ENCODE assay signal across 1 cellular context in genomic region chr2:74482801-74483674, GRCh38.
TF ChIP-seq lines count a peak whose summit lies in the region.

Gene CCDC142 (minus strand): TSS chr2:74482998. CDS start chr2:74482837, 161 bp downstream.
Gene TTC31 (plus strand): TSS chr2:74483081. CDS start chr2:74483096, 15 bp downstream.

TF ChIP-seq in HepG2, 621 proteins besides CTCF, POLR2A, EP300 and RAD21 (continued from another document and continues in another):
- TF ChIP-seq AKNA (CRISPR knock-in tag; IDR thresholded peaks at IDR 0.05; ENCODE audit: borderline replicate concordance) (no peak), HOXA5 (CRISPR knock-in tag; IDR thresholded peaks at IDR 0.05) (peak; percentile 83), FOXK2 (IDR thresholded peaks at IDR 0.05) (no peak), ERF (CRISPR knock-in tag; IDR thresholded peaks at IDR 0.05) (peak; percentile 77), ZNF564 (CRISPR knock-in tag; IDR thresholded peaks at IDR 0.05) (peak; percentile 79; the same call in 1 of the 2 replicates), HNRNPLL (IDR thresholded peaks at IDR 0.05; ENCODE audit: low read depth, low read length, poor library complexity, severe bottlenecking) (peak; percentile 71), ARNTL (CRISPR knock-in tag; IDR thresholded peaks at IDR 0.05) (peak; percentile 47; the same call in 1 of the 2 replicates), KLF11 (CRISPR knock-in tag; IDR thresholded peaks at IDR 0.05) (peak; percentile 25), NFIC (IDR thresholded peaks at IDR 0.05; ENCODE audit: low read length) (no peak), BORCS8-MEF2B (CRISPR knock-in tag; IDR thresholded peaks at IDR 0.05) (peak; percentile 79), TRAFD1 (CRISPR knock-in tag; IDR thresholded peaks at IDR 0.05; ENCODE audit: borderline replicate concordance) (peak; percentile 10; the same call in 1 of the 2 replicates), KAT7 (CRISPR knock-in tag; IDR thresholded peaks at IDR 0.05; ENCODE audit: borderline replicate concordance) (peak; percentile 93; the same call in 1 of the 2 replicates), KDM4B (CRISPR knock-in tag; IDR thresholded peaks at IDR 0.05) (peak; percentile 17; the same call in 1 of the 2 replicates), GLI4 (CRISPR knock-in tag; IDR thresholded peaks at IDR 0.05; ENCODE audit: borderline replicate concordance) (peak; percentile 95; the same call in 1 of the 2 replicates), CREM (IDR thresholded peaks at IDR 0.05) (peak; percentile 98), CREM (CRISPR knock-in tag; IDR thresholded peaks at IDR 0.05) (no peak), ZBTB21 (CRISPR knock-in tag; IDR thresholded peaks at IDR 0.05) (no peak; the same call in 1 of the 2 replicates), HCFC1 (IDR thresholded peaks at IDR 0.05; ENCODE audit: low read depth, low read length) (peak; percentile 89), ZNF720 (CRISPR knock-in tag; IDR thresholded peaks at IDR 0.05) (no peak), ZNF335 (CRISPR knock-in tag; IDR thresholded peaks at IDR 0.05) (peak; percentile 93), ONECUT2 (CRISPR knock-in tag; IDR thresholded peaks at IDR 0.05) (no peak), ZNF572 (CRISPR knock-in tag; IDR thresholded peaks at IDR 0.05) (peak; percentile 83; the same call in 1 of the 2 replicates), ZNF160 (CRISPR knock-in tag; IDR thresholded peaks at IDR 0.05) (0 out of 2 replicates have a peak, but pooled peaks have one; percentile 2), MED1 (CRISPR knock-in tag; IDR thresholded peaks at IDR 0.05) (peak; percentile 75), MTA3 (CRISPR knock-in tag; IDR thresholded peaks at IDR 0.05) (no peak), ZMYM2 (CRISPR knock-in tag; IDR thresholded peaks at IDR 0.05) (no peak), PATZ1 (CRISPR knock-in tag; IDR thresholded peaks at IDR 0.05) (peak; percentile 53; the same call in 1 of the 2 replicates), SP5 (CRISPR knock-in tag; IDR thresholded peaks at IDR 0.05; ENCODE audit: borderline replicate concordance, low read depth) (peak; percentile 83), ZNF354B (CRISPR knock-in tag; IDR thresholded peaks at IDR 0.05) (0 out of 2 replicates have a peak, but pooled peaks have one; percentile 69), PHF5A (CRISPR knock-in tag; IDR thresholded peaks at IDR 0.05; ENCODE audit: low read depth, unreplicated experiment) (peak; percentile 71)
- TF ChIP-seq, protein P1, sequence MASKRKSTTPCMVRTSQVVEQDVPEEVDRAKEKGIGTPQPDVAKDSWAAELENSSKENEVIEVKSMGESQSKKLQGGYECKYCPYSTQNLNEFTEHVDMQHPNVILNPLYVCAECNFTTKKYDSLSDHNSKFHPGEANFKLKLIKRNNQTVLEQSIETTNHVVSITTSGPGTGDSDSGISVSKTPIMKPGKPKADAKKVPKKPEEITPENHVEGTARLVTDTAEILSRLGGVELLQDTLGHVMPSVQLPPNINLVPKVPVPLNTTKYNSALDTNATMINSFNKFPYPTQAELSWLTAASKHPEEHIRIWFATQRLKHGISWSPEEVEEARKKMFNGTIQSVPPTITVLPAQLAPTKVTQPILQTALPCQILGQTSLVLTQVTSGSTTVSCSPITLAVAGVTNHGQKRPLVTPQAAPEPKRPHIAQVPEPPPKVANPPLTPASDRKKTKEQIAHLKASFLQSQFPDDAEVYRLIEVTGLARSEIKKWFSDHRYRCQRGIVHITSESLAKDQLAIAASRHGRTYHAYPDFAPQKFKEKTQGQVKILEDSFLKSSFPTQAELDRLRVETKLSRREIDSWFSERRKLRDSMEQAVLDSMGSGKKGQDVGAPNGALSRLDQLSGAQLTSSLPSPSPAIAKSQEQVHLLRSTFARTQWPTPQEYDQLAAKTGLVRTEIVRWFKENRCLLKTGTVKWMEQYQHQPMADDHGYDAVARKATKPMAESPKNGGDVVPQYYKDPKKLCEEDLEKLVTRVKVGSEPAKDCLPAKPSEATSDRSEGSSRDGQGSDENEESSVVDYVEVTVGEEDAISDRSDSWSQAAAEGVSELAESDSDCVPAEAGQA (IDR thresholded peaks at IDR 0.05; ENCODE audit: low read depth) = peak; percentile 92
- TF ChIP-seq, protein P1 (CRISPR knock-in tag; IDR thresholded peaks at IDR 0.05; ENCODE audit: borderline replicate concordance) = no peak
- TF ChIP-seq, protein P2, sequence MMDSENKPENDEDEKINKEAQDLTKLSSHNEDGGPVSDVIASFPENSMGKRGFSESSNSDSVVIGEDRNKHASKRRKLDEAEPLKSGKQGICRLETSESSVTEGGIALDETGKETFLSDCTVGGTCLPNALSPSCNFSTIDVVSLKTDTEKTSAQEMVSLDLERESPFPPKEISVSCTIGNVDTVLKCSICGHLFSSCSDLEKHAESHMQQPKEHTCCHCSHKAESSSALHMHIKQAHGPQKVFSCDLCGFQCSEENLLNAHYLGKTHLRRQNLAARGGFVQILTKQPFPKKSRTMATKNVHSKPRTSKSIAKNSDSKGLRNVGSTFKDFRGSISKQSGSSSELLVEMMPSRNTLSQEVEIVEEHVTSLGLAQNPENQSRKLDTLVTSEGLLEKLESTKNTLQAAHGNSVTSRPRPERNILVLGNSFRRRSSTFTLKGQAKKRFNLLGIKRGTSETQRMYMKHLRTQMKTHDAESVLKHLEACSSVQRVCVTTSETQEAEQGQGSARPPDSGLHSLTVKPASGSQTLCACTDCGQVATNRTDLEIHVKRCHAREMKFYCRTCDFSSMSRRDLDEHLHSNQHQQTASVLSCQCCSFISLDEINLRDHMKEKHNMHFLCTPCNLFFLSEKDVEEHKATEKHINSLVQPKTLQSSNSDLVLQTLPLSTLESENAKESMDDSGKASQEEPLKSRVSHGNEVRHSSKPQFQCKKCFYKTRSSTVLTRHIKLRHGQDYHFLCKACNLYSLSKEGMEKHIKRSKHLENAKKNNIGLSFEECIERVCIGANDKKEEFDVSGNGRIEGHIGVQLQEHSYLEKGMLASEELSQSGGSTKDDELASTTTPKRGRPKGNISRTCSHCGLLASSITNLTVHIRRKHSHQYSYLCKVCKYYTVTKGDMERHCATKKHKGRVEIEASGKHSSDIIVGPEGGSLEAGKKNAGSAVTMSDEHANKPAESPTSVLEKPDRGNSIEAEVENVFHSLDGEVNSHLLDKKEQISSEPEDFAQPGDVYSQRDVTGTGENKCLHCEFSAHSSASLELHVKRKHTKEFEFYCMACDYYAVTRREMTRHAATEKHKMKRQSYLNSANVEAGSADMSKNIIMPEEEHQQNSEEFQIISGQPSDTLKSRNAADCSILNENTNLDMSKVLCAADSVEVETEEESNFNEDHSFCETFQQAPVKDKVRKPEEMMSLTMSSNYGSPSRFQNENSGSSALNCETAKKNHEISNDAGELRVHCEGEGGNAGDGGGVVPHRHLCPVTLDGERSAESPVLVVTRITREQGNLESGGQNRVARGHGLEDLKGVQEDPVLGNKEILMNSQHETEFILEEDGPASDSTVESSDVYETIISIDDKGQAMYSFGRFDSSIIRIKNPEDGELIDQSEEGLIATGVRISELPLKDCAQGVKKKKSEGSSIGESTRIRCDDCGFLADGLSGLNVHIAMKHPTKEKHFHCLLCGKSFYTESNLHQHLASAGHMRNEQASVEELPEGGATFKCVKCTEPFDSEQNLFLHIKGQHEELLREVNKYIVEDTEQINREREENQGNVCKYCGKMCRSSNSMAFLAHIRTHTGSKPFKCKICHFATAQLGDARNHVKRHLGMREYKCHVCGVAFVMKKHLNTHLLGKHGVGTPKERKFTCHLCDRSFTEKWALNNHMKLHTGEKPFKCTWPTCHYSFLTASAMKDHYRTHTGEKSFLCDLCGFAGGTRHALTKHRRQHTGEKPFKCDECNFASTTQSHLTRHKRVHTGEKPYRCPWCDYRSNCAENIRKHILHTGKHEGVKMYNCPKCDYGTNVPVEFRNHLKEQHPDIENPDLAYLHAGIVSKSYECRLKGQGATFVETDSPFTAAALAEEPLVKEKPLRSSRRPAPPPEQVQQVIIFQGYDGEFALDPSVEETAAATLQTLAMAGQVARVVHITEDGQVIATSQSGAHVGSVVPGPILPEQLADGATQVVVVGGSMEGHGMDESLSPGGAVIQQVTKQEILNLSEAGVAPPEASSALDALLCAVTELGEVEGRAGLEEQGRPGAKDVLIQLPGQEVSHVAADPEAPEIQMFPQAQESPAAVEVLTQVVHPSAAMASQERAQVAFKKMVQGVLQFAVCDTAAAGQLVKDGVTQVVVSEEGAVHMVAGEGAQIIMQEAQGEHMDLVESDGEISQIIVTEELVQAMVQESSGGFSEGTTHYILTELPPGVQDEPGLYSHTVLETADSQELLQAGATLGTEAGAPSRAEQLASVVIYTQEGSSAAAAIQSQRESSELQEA (CRISPR knock-in tag; IDR thresholded peaks at IDR 0.05; ENCODE audit: not compliant biosample characterization) = peak; percentile 40
- TF ChIP-seq, protein P3, sequence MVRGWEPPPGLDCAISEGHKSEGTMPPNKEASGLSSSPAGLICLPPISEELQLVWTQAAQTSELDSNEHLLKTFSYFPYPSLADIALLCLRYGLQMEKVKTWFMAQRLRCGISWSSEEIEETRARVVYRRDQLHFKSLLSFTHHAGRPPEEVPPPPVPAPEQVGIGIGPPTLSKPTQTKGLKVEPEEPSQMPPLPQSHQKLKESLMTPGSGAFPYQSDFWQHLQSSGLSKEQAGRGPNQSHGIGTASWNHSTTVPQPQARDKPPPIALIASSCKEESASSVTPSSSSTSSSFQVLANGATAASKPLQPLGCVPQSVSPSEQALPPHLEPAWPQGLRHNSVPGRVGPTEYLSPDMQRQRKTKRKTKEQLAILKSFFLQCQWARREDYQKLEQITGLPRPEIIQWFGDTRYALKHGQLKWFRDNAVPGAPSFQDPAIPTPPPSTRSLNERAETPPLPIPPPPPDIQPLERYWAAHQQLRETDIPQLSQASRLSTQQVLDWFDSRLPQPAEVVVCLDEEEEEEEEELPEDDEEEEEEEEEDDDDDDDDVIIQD (CRISPR knock-in tag; IDR thresholded peaks at IDR 0.05; ENCODE audit: low read depth) = peak; percentile 71
